In genomic region chr7:42972703-42973500, GRCh38 we compare ENCODE assay signal across 2 cellular contexts.
TF ChIP-seq lines count a peak whose summit lies in the region.

No MANE protein-coding gene starts in this region.

TF ChIP-seq in IMR-90, 13 proteins besides CTCF, POLR2A, EP300 and RAD21:
- TF ChIP-seq MAFK (IDR thresholded peaks at IDR 0.05; ENCODE audit: low read depth, low read length) (no peak), USF2 (IDR thresholded peaks at IDR 0.05; ENCODE audit: low read depth, low read length) (peak; percentile 92)

TF ChIP-seq in liver, 16 proteins besides CTCF, POLR2A, EP300 and RAD21:
- TF ChIP-seq RXRA (IDR thresholded peaks at IDR 0.05): peak; percentile 50 to 56
- peak; percentile 66 for TF ChIP-seq REST (IDR thresholded peaks at IDR 0.05)
- no peak for TF ChIP-seq HNF4A (conservative IDR thresholded peaks at IDR 0.05)
- no peak for TF ChIP-seq FOXA1 (IDR thresholded peaks at IDR 0.05)
- peak; percentile 12 for TF ChIP-seq YY1 (IDR thresholded peaks at IDR 0.05)
- TF ChIP-seq TAF1 (conservative IDR thresholded peaks at IDR 0.05): no peak
- peak; percentile 99 for TF ChIP-seq NR2F2 (IDR thresholded peaks at IDR 0.05)
- peak; percentile 84 to 86 for TF ChIP-seq JUND (IDR thresholded peaks at IDR 0.05)
- no peak for TF ChIP-seq GABPA (IDR thresholded peaks at IDR 0.05 in 1 of 2, conservative IDR thresholded peaks at IDR 0.05 in 1 of 2)
- TF ChIP-seq ZBTB33 (IDR thresholded peaks at IDR 0.05): no peak
- peak; percentile 58 for TF ChIP-seq SP1 (IDR thresholded peaks at IDR 0.05)
- TF ChIP-seq FOXA2 (IDR thresholded peaks at IDR 0.05): no peak
- no peak for TF ChIP-seq HNF4G (IDR thresholded peaks at IDR 0.05)
- peak; percentile 34 for TF ChIP-seq ATF3 (IDR thresholded peaks at IDR 0.05)
- no peak for TF ChIP-seq EGR1 (IDR thresholded peaks at IDR 0.05; ENCODE audit: low read depth in 2 of 2)
- TF ChIP-seq MAX (IDR thresholded peaks at IDR 0.05): no peak
TF ChIP-seq in liver: peak in this region for 7.
